In genomic region chr5:109410389-109411174, GRCh38 we compare ENCODE assay signal across 8 cellular contexts. TPM values are rescaled to one million over a fixed set of nuclear protein-coding genes. Genes with fewer than 3 reads are reported as not detected.
DNase-seq lines count a peak whose midpoint lies in the region; ATAC-seq and TF ChIP-seq lines count a peak whose summit lies in the region.

No MANE protein-coding gene starts in this region.

- peak overlapping the region; percentile 51 to 88 for H3K4me3 ChIP-seq in HCT116 (replicated peaks in 1 of 2; ENCODE audit: low read depth in 1 of 2, low read length in 2 of 2)
- peak overlapping the region; percentile 64 for H3K4me3 ChIP-seq in WI38 (ENCODE audit: low read depth, low read length)
- H3K4me3 ChIP-seq in colonic mucosa = peak overlapping the region; percentile 57

- H3K36me3 ChIP-seq in HCT116 (ENCODE audit: control insufficient read depth in 1 of 2, insufficient read depth in 2 of 2, low read length in 2 of 2) = no peaks in the 10 kb centered on the region
- H3K36me3 ChIP-seq in colonic mucosa = no peaks in the 10 kb centered on the region

- ATAC-seq in HCT116 (peak; percentile 41), HG03139 (IDR thresholded peaks at IDR 0.05; ENCODE audit: unreplicated experiment) (no peak)

- TSS peak; percentile 98 for BruUV-seq in HCT116 (replicated peaks; lab: Mats Ljungman, UMichigan)

- no peaks in the 10 kb centered on the region for H3K27me3 ChIP-seq in HCT116 (ENCODE audit: insufficient read depth, low read length)
- H3K27me3 ChIP-seq in colonic mucosa = no peaks in the 10 kb centered on the region

- H3K79me2 ChIP-seq in HCT116 (ENCODE audit: insufficient read depth, low read length) = peaks cover 35% of the 10 kb centered on the region

- peak; percentile 55 for DNase-seq in GM04504 (ENCODE audit: low read depth)
- DNase-seq in HCT116 (ENCODE audit: low read depth, low spot score) = peak; percentile 43
- peak; percentile 73 for DNase-seq in NCI-H146 (lab: John Stamatoyannopoulos, UW)
- peak; percentile 91 for DNase-seq in colonic mucosa
- DNase-seq in kidney tubule cell (ENCODE audit: low spot score) = peak; percentile 77
- DNase-seq in stimulated activated CD4-positive, alpha-beta T cell treated with anti-CD3 and anti-CD28 coated beads, Interleukin-15, amount 100 ng/mL, for 48 hours (ENCODE audit: low read depth in 2 of 2) = peak; percentile 3 to 15

- TF ChIP-seq CTCF in HCT116 (IDR thresholded peaks at IDR 0.05 in 2 of 3, conservative IDR thresholded peaks at IDR 0.05 in 1 of 3; ENCODE audit: borderline replicate concordance in 1 of 3, insufficient read depth in 1 of 3, low read depth in 2 of 3, low read length in 2 of 3) (no peak), WI38 (IDR thresholded peaks at IDR 0.05; ENCODE audit: low read depth, low read length) (no peak), colonic mucosa (IDR thresholded peaks at IDR 0.05) (no peak)

- RAD21 ChIA-PET in HCT116 (lab: Charles Lee; ENCODE audit: low non-redundant PET in 1 of 2, low total read pairs in 2 of 2, uncharacterized antibody in 2 of 2, unreplicated experiment in 2 of 2) = interaction anchor here in 1 of 2 experiments (0.7 kb wide), 1 partner anchor 110 kb away, joined by 3 read pairs; no protein-coding TSS in a partner anchor

- POLR2A ChIA-PET in HCT116 (lab: Charles Lee) = interaction anchor here (0.7 kb wide), 1 partner anchor 41 kb away, joined by 4 read pairs; no protein-coding TSS in a partner anchor

- TF ChIP-seq RAD21 in HCT116 (IDR thresholded peaks at IDR 0.05; ENCODE audit: low read depth) = no peak

- intact Hi-C loops in HCT116 (cut with micrococcal nuclease) = no loop called here
- intact Hi-C loops in colonic mucosa (cut with DNase I) = no loop called here

- TF ChIP-seq POLR2A in HCT116 (IDR thresholded peaks at IDR 0.05; ENCODE audit: borderline replicate concordance, extremely low read depth, insufficient read depth, insufficient read length) = peak; percentile 11

- H3K4me1 ChIP-seq in HCT116 (ENCODE audit: control insufficient read depth in 1 of 2, insufficient read depth in 2 of 2, low read length in 2 of 2) = peaks cover 17 to 36% of the 10 kb centered on the region in 2 experiments
- H3K4me1 ChIP-seq in colonic mucosa = no peaks in the 10 kb centered on the region

- CTCF ChIA-PET in HCT116 (lab: Charles Lee) = no interaction called here

- peak overlapping the region; percentile 88 for H3K4me2 ChIP-seq in HCT116 (ENCODE audit: low read length)

- H4K20me1 ChIP-seq in HCT116 (ENCODE audit: insufficient read depth) = no peaks in the 10 kb centered on the region

- peak overlapping the region; percentile 96 for H2AFZ ChIP-seq in HCT116 (ENCODE audit: low read depth, low read length, poor library complexity, severe bottlenecking)

- H3K9me3 ChIP-seq in HCT116 (ENCODE audit: control insufficient read depth in 1 of 2, insufficient read depth in 1 of 2, low read depth in 1 of 2, low read length in 2 of 2) = no peaks in the 10 kb centered on the region
- no peaks in the 10 kb centered on the region for H3K9me3 ChIP-seq in colonic mucosa

- H3K9ac ChIP-seq in HCT116 (ENCODE audit: low read length) (peak overlapping the region; percentile 76), colonic mucosa (ENCODE audit: low read depth in 2 of 2, low read length in 2 of 2) (peak overlapping the region; percentile 57 to 99)

- no peaks in the 10 kb centered on the region for H3K9me2 ChIP-seq in HCT116 (ENCODE audit: insufficient read depth)

- H3K27ac ChIP-seq in HCT116 (ENCODE audit: low read depth, low read length) (peak overlapping the region; percentile 87), colonic mucosa (peak overlapping the region; percentile 93)

TF ChIP-seq in HCT116, 20 proteins besides CTCF, POLR2A, EP300 and RAD21:
- TF ChIP-seq JUND (IDR thresholded peaks at IDR 0.05) (no peak; the same call in 1 of the 2 replicates), EZH2 (IDR thresholded peaks at IDR 0.05) (no peak), TCF7L2 (IDR thresholded peaks at IDR 0.05; ENCODE audit: borderline replicate concordance, extremely low read depth, insufficient read depth, insufficient read length) (peak; percentile 31), YY1 (IDR thresholded peaks at IDR 0.05; ENCODE audit: extremely low read depth, insufficient replicate concordance, low read depth, low read length) (peak; percentile 30), SIN3A (IDR thresholded peaks at IDR 0.05; ENCODE audit: low read depth) (0 out of 2 replicates have a peak, but pooled peaks have one; percentile 2), POLR2AphosphoS5 (IDR thresholded peaks at IDR 0.05; ENCODE audit: low read depth, low read length) (peak; percentile 64), REST (IDR thresholded peaks at IDR 0.05; ENCODE audit: low read depth) (no peak)
- TF ChIP-seq, protein P1, sequence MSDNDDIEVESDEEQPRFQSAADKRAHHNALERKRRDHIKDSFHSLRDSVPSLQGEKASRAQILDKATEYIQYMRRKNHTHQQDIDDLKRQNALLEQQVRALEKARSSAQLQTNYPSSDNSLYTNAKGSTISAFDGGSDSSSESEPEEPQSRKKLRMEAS (IDR thresholded peaks at IDR 0.05) = peak; percentile 40; the same call in 1 of the 2 replicates

RNA-seq across cellular contexts. Expression of gene PJA2, which starts 0.8 kb away (rescaled TPM):
- 38.4 TPM for total RNA-seq in HCT116 (2021; ENCODE audit: unreplicated experiment)
- 19.9 and 20.1 TPM in 2 replicates for polyA plus RNA-seq in HCT116 (2012)
- total RNA-seq in colonic mucosa = 100 to 1,000 TPM in 1 of 2 donors, 10 to 100 TPM in 1; 55.9 to 102 TPM

Comparison
In these comparisons a context has a peak if more than half of its experiments do, and no peak if none do; other contexts are left out.
1. DNase-seq: peak in every context shown above with its lines; median percentile 91 in colonic mucosa; 77 in kidney tubule cell; 73 in NCI-H146; 55 in GM04504; 43 in HCT116; 9 in stimulated activated CD4-positive, alpha-beta T cell treated with anti-CD3 and anti-CD28 coated beads, Interleukin-15, amount 100 ng/mL, for 48 hours.